ENCODE assay signal across 9 cellular contexts in genomic region chr10:104045151-104046089, GRCh38. TPM values are rescaled to one million over a fixed set of nuclear protein-coding genes. Genes with fewer than 3 reads are reported as not detected.
DNase-seq lines count a peak whose midpoint lies in the region; ATAC-seq and TF ChIP-seq lines count a peak whose summit lies in the region.
"Had no signal": no experiment of that assay in that cellular context is flagged by ENCODE, and none has a peak within 500 bp of the region (broad histone marks: within the 10 kb centered on the region; RNA-seq: fewer than 3 reads in every experiment).

No MANE protein-coding gene starts in this region.

- CTCF ChIA-PET in WTC11 (lab: Charles Lee): interaction anchor here (0.6 to 2.2 kb wide), 13 partner anchors 11 to 577 kb away, joined by 3 to 16 read pairs (median 4); partner anchors contain the start of genes GSTO1 and SFR1

- H3K36me3 Mint-ChIP-seq in HFFc6 (ENCODE audit: low read depth) (no peaks in the 10 kb centered on the region), WTC11 (no peaks in the 10 kb centered on the region), T-helper 17 cell (ENCODE audit: low read depth) (no peaks in the 10 kb centered on the region)

- DNase-seq in DMS153 treated with DMSO at 0.1 percent for 48 hours (lab: John Stamatoyannopoulos, UW; ENCODE audit: unreplicated experiment) (peak; percentile 67), HFFc6 (peak; percentile 75), WTC11 (ENCODE audit: low spot score) (peak; percentile 78), left ventricle myocardium inferior (no peak), skeletal muscle cell (ENCODE audit: low read depth) (peak; percentile 33), KG1 (lab: John Stamatoyannopoulos, UW) (no peak), T-helper 17 cell (no peak)
- no peak for DNase-seq in activated effector memory CD4-positive, alpha-beta T cell treated with Interleukin-2 at 50 U/mL for 16 hours

- intact Hi-C loops in left ventricle myocardium inferior (cut with micrococcal nuclease): no loop called here

- peaks cover 22% of the 10 kb centered on the region for H3K4me1 Mint-ChIP-seq in HFFc6 (ENCODE audit: low read depth)
- peaks cover 6% of the 10 kb centered on the region for H3K4me1 Mint-ChIP-seq in WTC11
- H3K4me1 Mint-ChIP-seq in T-helper 17 cell: peaks cover 2% of the 10 kb centered on the region

- TF ChIP-seq CTCF in HFFc6 (IDR thresholded peaks at IDR 0.05) (peak; percentile 84), WTC11 (IDR thresholded peaks at IDR 0.05) (0 out of 2 replicates have a peak, but pooled peaks have one; percentile 21), left ventricle myocardium inferior (IDR thresholded peaks at IDR 0.05; ENCODE audit: borderline replicate concordance) (peak; percentile 71)

- no peaks in the 10 kb centered on the region for H3K4me1 ChIP-seq in left ventricle myocardium inferior

- no peak overlapping the region for H3K27ac ChIP-seq in left ventricle myocardium inferior (replicated peaks)
- H3K27ac ChIP-seq: neutrophil had no signal

- ATAC-seq in WTC11: peak; percentile 99
- no peak for ATAC-seq in T-helper 17 cell

- no peak overlapping the region for H3K27ac Mint-ChIP-seq in HFFc6
- H3K27ac Mint-ChIP-seq in WTC11: no peak overlapping the region
- no peak overlapping the region for H3K27ac Mint-ChIP-seq in T-helper 17 cell

- H3K36me3 ChIP-seq in left ventricle myocardium inferior: no peaks in the 10 kb centered on the region
- H3K36me3 ChIP-seq: neutrophil had no signal

- H3K27me3 Mint-ChIP-seq in HFFc6 (ENCODE audit: insufficient read depth) (peaks cover 3% of the 10 kb centered on the region), WTC11 (ENCODE audit: low read depth) (peaks cover 3% of the 10 kb centered on the region; the same call in 1 of the 2 replicates), T-helper 17 cell (peaks cover 4% of the 10 kb centered on the region)

- H3K9me3 Mint-ChIP-seq in HFFc6 (no peaks in the 10 kb centered on the region), WTC11 (no peaks in the 10 kb centered on the region)

- POLR2A ChIA-PET in WTC11 (lab: Charles Lee): interaction anchor here (1.3 kb wide), 1 partner anchor 76 kb away, joined by 5 read pairs; the partner anchor contains the start of gene SFR1

- H3K4me3 ChIP-seq in left ventricle myocardium inferior (no peak overlapping the region), skeletal muscle cell (ENCODE audit: low read depth, low read length) (no peak overlapping the region)

- H3K4me3 Mint-ChIP-seq in HFFc6 (no peak overlapping the region), WTC11 (no peak overlapping the region), T-helper 17 cell (no peak overlapping the region)

- H3K9me3 ChIP-seq in left ventricle myocardium inferior (replicated peaks) (no peaks in the 10 kb centered on the region), T-helper 17 cell (ENCODE audit: control insufficient read depth, low read length, poor library complexity, severe bottlenecking) (no peaks in the 10 kb centered on the region)
- H3K9me3 ChIP-seq: neutrophil had no signal

- H3K27me3 ChIP-seq in left ventricle myocardium inferior (ENCODE audit: low read depth): no peaks in the 10 kb centered on the region
- H3K27me3 ChIP-seq: neutrophil had no signal

TF ChIP-seq in WTC11, 78 proteins besides CTCF, POLR2A, EP300 and RAD21 (continues in another document):
- no peak for TF ChIP-seq STAT6 (CRISPR knock-in tag; conservative IDR thresholded peaks at IDR 0.05; ENCODE audit: low read depth)
- TF ChIP-seq GRHL2 (CRISPR knock-in tag; IDR thresholded peaks at IDR 0.05; ENCODE audit: insufficient replicate concordance, severe bottlenecking): no peak
- no peak for TF ChIP-seq TP53 (CRISPR knock-in tag; IDR thresholded peaks at IDR 0.05)
- no peak for TF ChIP-seq MAX (CRISPR knock-in tag; IDR thresholded peaks at IDR 0.05)
- no peak for TF ChIP-seq USF1 (CRISPR knock-in tag; IDR thresholded peaks at IDR 0.05)
- no peak for TF ChIP-seq ATF1 (CRISPR knock-in tag; IDR thresholded peaks at IDR 0.05)
- no peak for TF ChIP-seq FOXP4 (CRISPR knock-in tag; IDR thresholded peaks at IDR 0.05)
- TF ChIP-seq ERG (CRISPR knock-in tag; IDR thresholded peaks at IDR 0.05): no peak

RNA-seq across cellular contexts. Expression of gene COL17A1, which starts 40.3 kb away (rescaled TPM):
- 1 to 10 TPM in 2 of 6 experiments, under 1 TPM in 4; 0.23 to 1.5 (median 0.66) TPM for total RNA-seq in HFFc6 (2021; fragmentation: NEBNext Ultra II Directional; extraction: Animal tissue kit (Norgen Biotek cat#: 25700))
- total RNA-seq in WTC11 (2021) (0.60 to 1.5 TPM (median 1.1 TPM) in 3 replicates), left ventricle myocardium inferior (not detected), T-helper 17 cell (not detected)

Comparison
In these comparisons a context has a peak if more than half of its experiments do, and no peak if none do; other contexts are left out.
1. DNase-seq: peak in DMS153 treated with DMSO at 0.1 percent for 48 hours (single experiment), HFFc6 (single experiment), WTC11 (single experiment) and skeletal muscle cell (single experiment); none in left ventricle myocardium inferior (single experiment), activated effector memory CD4-positive, alpha-beta T cell treated with Interleukin-2 at 50 U/mL for 16 hours (single experiment), KG1 (single experiment) and T-helper 17 cell (0 of 3).
2. CTCF ChIP-seq: peak in every context shown above with its lines; median percentile 84 in HFFc6; 71 in left ventricle myocardium inferior; 21 in WTC11.